Comparison of ENCODE assay signal across 9 cellular contexts in genomic region chr22:36334838-36335603, GRCh38. TPM values are rescaled to one million over a fixed set of nuclear protein-coding genes. Genes with fewer than 3 reads are reported as not detected.
DNase-seq lines count a peak whose midpoint lies in the region; ATAC-seq, FAIRE-seq and TF ChIP-seq lines count a peak whose summit lies in the region.
"Had no signal": no experiment of that assay in that cellular context is flagged by ENCODE, and none has a peak within 500 bp of the region (broad histone marks: within the 10 kb centered on the region; RNA-seq: fewer than 3 reads in every experiment).

No MANE protein-coding gene starts in this region.

- ATAC-seq in HG03457 (IDR thresholded peaks at IDR 0.05; ENCODE audit: unreplicated experiment) (no peak), HG03521 (IDR thresholded peaks at IDR 0.05; ENCODE audit: unreplicated experiment) (no peak)

- peaks cover 100% of the 10 kb centered on the region for H3K36me3 Mint-ChIP-seq in Caco-2 (ENCODE audit: insufficient read depth, unreplicated experiment)

- H3K4me3 Mint-ChIP-seq in Caco-2 (ENCODE audit: unreplicated experiment): no peak overlapping the region

- no TSS peak for BruUV-seq in Caco-2 (replicated peaks; lab: Mats Ljungman, UMichigan)

- H3K9me3 ChIP-seq in Caco-2 (no peaks in the 10 kb centered on the region), small intestine (ENCODE audit: control insufficient read depth, low read depth) (no peaks in the 10 kb centered on the region)

- POLR2A ChIA-PET in Caco-2 (lab: Charles Lee): interaction anchor here (0.6 kb wide), 1 partner anchor 62 kb away, joined by 3 read pairs; no protein-coding TSS in a partner anchor

- H3K4me1 ChIP-seq in Caco-2 (peaks cover 56% of the 10 kb centered on the region), small intestine (ENCODE audit: control insufficient read depth in 2 of 2, insufficient read depth in 1 of 2, low read depth in 1 of 2, low read length in 1 of 2) (peaks cover 0 to 5% of the 10 kb centered on the region in 2 donors)

- no peak for FAIRE-seq in small intestine (lab: Jason Lieb, UNC)

- H3K27me3 ChIP-seq in Caco-2 (replicated peaks; ENCODE audit: control insufficient read depth, insufficient read depth, low read length) (no peaks in the 10 kb centered on the region), small intestine (ENCODE audit: control insufficient read depth in 2 of 2, insufficient read depth in 2 of 2, low read length in 2 of 2) (no peaks in the 10 kb centered on the region)

- H3K36me3 ChIP-seq in Caco-2 (ENCODE audit: control insufficient read depth, insufficient read depth, low read length) (peaks cover 12% of the 10 kb centered on the region), small intestine (ENCODE audit: control insufficient read depth in 2 of 2, insufficient read depth in 2 of 2, low read length in 2 of 2) (peaks cover 4 to 11% of the 10 kb centered on the region in 2 donors)

- DNase-seq in Caco-2 (no peak), NCI-H446 (lab: John Stamatoyannopoulos, UW) (peak; percentile 10 to 58), anterior cingulate cortex (lab: John Stamatoyannopoulos, UW) (peak in 50 of 58 donors; percentile 31 to 86 (median 68)), hepatic stellate cell (ENCODE audit: low spot score) (peak; percentile 74), small intestine (no peak), NCI-H1436 (lab: John Stamatoyannopoulos, UW) (no peak)
- DNase-seq: left cardiac atrium had no signal

- intact Hi-C loops in Caco-2 (cut with micrococcal nuclease; ENCODE audit: unreplicated experiment): loop anchor here (5.0 kb wide), 1 partner anchor 33 kb away; no protein-coding TSS in a partner anchor

- 57 to 72% (median 61%) methylated on average over 17 of the region's 17 CpGs for WGBS in small intestine, 3 donors

- CTCF ChIA-PET in Caco-2 (lab: Charles Lee): interaction anchor here (1.2 kb wide), 1 partner anchor 17 kb away, joined by 3 read pairs; no protein-coding TSS in a partner anchor

- no peak for TF ChIP-seq CTCF in Caco-2 (IDR thresholded peaks at IDR 0.05; ENCODE audit: insufficient read depth in 1 of 2, low read depth in 1 of 2, low read length in 1 of 2, severe bottlenecking in 1 of 2, unreplicated experiment in 1 of 2)

- peaks cover 50% of the 10 kb centered on the region for H3K4me1 Mint-ChIP-seq in Caco-2 (ENCODE audit: low read depth, unreplicated experiment)

- H3K9me3 Mint-ChIP-seq in Caco-2 (ENCODE audit: unreplicated experiment): no peaks in the 10 kb centered on the region

- H3K4me3 ChIP-seq in Caco-2 (ENCODE audit: low read depth, low read length): no peak overlapping the region
- no peak overlapping the region for H3K4me3 ChIP-seq in small intestine (ENCODE audit: low read depth in 1 of 2, low read length in 2 of 2)

- peak overlapping the region; percentile 56 to 90 for H3K27ac ChIP-seq in small intestine (ENCODE audit: low read depth in 1 of 2, low read length in 1 of 2)

- H3K27ac Mint-ChIP-seq in Caco-2 (ENCODE audit: unreplicated experiment): peak overlapping the region; percentile 95

- no peaks in the 10 kb centered on the region for H3K27me3 Mint-ChIP-seq in Caco-2 (ENCODE audit: insufficient read depth, unreplicated experiment)

RNA-seq across cellular contexts. Expression of gene MYH9, which starts 52.7 kb away (rescaled TPM):
- 513 and 539 TPM in 2 replicates for total RNA-seq in Caco-2 (2022)
- polyA plus RNA-seq in small intestine: 100 to 1,000 TPM in 2 of 3 donors, 10 to 100 TPM in 1; 95.4 to 156 (median 130) TPM

Comparison
In these comparisons a context has a peak if more than half of its experiments do, and no peak if none do; other contexts are left out.
1. DNase-seq: peak in NCI-H446 (2 of 2), anterior cingulate cortex (50 of 58) and hepatic stellate cell (single experiment); none in Caco-2 (0 of 2), small intestine (single experiment) and NCI-H1436 (single experiment).